Comparison of ENCODE assay signal across 18 cellular contexts in the genomic region with DNA sequence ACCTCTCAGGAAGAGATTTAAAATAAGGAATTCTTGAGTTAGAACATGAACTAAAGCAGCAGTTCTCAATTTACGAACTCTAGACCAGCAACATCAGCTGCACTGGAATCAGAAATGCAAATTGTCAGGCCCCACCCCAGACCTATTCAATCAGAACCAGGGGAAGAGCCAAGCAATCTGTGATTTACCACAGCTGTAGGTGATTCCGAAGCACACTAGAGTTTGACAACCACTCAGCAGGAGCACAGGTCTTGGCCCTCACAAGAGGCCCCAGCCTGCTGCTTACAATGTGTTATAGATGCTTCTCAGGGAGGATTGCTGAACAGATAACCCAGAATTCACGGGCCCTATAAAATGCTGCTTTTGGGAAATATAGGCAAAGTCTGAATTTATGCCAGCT.
DNase-seq lines count a peak whose midpoint lies in the region; ATAC-seq and TF ChIP-seq lines count a peak whose summit lies in the region.
"Had no signal": no experiment of that assay in that cellular context is flagged by ENCODE, and none has a peak within 500 bp of the region (broad histone marks: within the 10 kb centered on the region; RNA-seq: fewer than 3 reads in every experiment).

No MANE protein-coding gene starts in this region.

- H3K27ac Mint-ChIP-seq in naive B cell = peak overlapping the region; percentile 88 to 94 (median 92)
- H3K27ac Mint-ChIP-seq: naive thymus-derived CD4-positive, alpha-beta T cell had no signal

- no peaks in the 10 kb centered on the region for H4K20me1 ChIP-seq in Karpas-422 (ENCODE audit: insufficient read depth, low read depth, low read length)

- ATAC-seq in GM18867 (IDR thresholded peaks at IDR 0.05; ENCODE audit: unreplicated experiment) (peak; percentile 56), GM21528 (IDR thresholded peaks at IDR 0.05; ENCODE audit: low FRiP score, unreplicated experiment) (peak; percentile 55), HG03159 (IDR thresholded peaks at IDR 0.05; ENCODE audit: unreplicated experiment) (peak; percentile 52), naive B cell (ENCODE audit: low read depth in 2 of 2) (peak; percentile 76 to 83)
- ATAC-seq: esophagus mucosa; left cardiac atrium; naive thymus-derived CD4-positive, alpha-beta T cell had no signal

- no peak overlapping the region for H3K27ac ChIP-seq in uterus
- no peak overlapping the region for H3K27ac ChIP-seq in Karpas-422 (ENCODE audit: low read length)
- H3K27ac ChIP-seq: colonic mucosa had no signal

- no peaks in the 10 kb centered on the region for H3K9me3 Mint-ChIP-seq in naive B cell
- H3K9me3 Mint-ChIP-seq: naive thymus-derived CD4-positive, alpha-beta T cell had no signal

- H3K27me3 Mint-ChIP-seq in naive B cell = no peaks in the 10 kb centered on the region
- H3K27me3 Mint-ChIP-seq: naive thymus-derived CD4-positive, alpha-beta T cell had no signal

- no peaks in the 10 kb centered on the region for H3K9me2 ChIP-seq in Karpas-422 (replicated peaks; ENCODE audit: insufficient read depth, low read length)

- no peak overlapping the region for H3K9ac ChIP-seq in Karpas-422 (ENCODE audit: low read length)

- H3K36me3 ChIP-seq in uterus (no peaks in the 10 kb centered on the region), Karpas-422 (ENCODE audit: insufficient read depth, low read length) (no peaks in the 10 kb centered on the region)
- H3K36me3 ChIP-seq: colonic mucosa, Peyer's patch had no signal

- no peak overlapping the region for H3K4me2 ChIP-seq in Karpas-422 (ENCODE audit: low read depth, low read length, poor library complexity, severe bottlenecking)

- H3K27me3 ChIP-seq in uterus (no peaks in the 10 kb centered on the region), Karpas-422 (ENCODE audit: low read length) (no peaks in the 10 kb centered on the region)
- H3K27me3 ChIP-seq: colonic mucosa, Peyer's patch had no signal

- H3K4me1 Mint-ChIP-seq in naive B cell = peaks cover 19 to 40% (median 23%) of the 10 kb centered on the region in 3 donors

- no peaks in the 10 kb centered on the region for H3K4me1 ChIP-seq in uterus
- no peaks in the 10 kb centered on the region for H3K4me1 ChIP-seq in Karpas-422 (ENCODE audit: low read length)
- H3K4me1 ChIP-seq: colonic mucosa, Peyer's patch had no signal

- no peak for TF ChIP-seq CTCF in uterus (IDR thresholded peaks at IDR 0.05)
- no peak for TF ChIP-seq CTCF in foreskin fibroblast (IDR thresholded peaks at IDR 0.05; ENCODE audit: low read depth, low read length)

- H3K79me2 ChIP-seq in Karpas-422 (ENCODE audit: low read length) = no peaks in the 10 kb centered on the region

- no peak overlapping the region for H2AFZ ChIP-seq in Karpas-422 (ENCODE audit: low read length)

- DNase-seq in naive B cell = peak; percentile 50
- DNase-seq in uterus = no peak
- no peak for DNase-seq in NCI-H187 treated with DMSO at 0.1 percent for 48 hours (lab: John Stamatoyannopoulos, UW)
- DNase-seq in Karpas-422 = no peak
- no peak for DNase-seq in foreskin fibroblast
- DNase-seq: activated T-cell treated with anti-CD3 and anti-CD28 coated beads, Interleukin-2, amount 50 U/mL, for 48 hours; AML-193; colonic mucosa; IMR-90; left cardiac atrium; naive thymus-derived CD4-positive, alpha-beta T cell; NCI-H1436; NCI-H446 treated with DMSO at 0.1 percent for 48 hours had no signal

- H3K9me3 ChIP-seq in uterus (no peaks in the 10 kb centered on the region), Karpas-422 (ENCODE audit: low read length) (peaks cover 11% of the 10 kb centered on the region; the same call in 1 of the 2 replicates)
- H3K9me3 ChIP-seq: colonic mucosa, Peyer's patch had no signal

- H3K36me3 Mint-ChIP-seq in naive B cell = peaks cover 0 to 10% of the 10 kb centered on the region in 2 donors
- H3K36me3 Mint-ChIP-seq: naive thymus-derived CD4-positive, alpha-beta T cell had no signal

- intact Hi-C loops in uterus (cut with DNase I; ENCODE audit: low total_unique reads) = no loop called here

- TF ChIP-seq POLR2A in uterus (IDR thresholded peaks at IDR 0.05) = no peak

- peak overlapping the region; percentile 85 to 96 (median 91) for H3K4me3 Mint-ChIP-seq in naive B cell

- H3K4me3 ChIP-seq in uterus = no peak overlapping the region
- no peak overlapping the region for H3K4me3 ChIP-seq in Karpas-422 (ENCODE audit: low read length)
- H3K4me3 ChIP-seq in foreskin fibroblast (ENCODE audit: low read depth in 1 of 2, low read length in 2 of 2) = no peak overlapping the region
- H3K4me3 ChIP-seq: colonic mucosa, Peyer's patch had no signal
